In the genomic region with DNA sequence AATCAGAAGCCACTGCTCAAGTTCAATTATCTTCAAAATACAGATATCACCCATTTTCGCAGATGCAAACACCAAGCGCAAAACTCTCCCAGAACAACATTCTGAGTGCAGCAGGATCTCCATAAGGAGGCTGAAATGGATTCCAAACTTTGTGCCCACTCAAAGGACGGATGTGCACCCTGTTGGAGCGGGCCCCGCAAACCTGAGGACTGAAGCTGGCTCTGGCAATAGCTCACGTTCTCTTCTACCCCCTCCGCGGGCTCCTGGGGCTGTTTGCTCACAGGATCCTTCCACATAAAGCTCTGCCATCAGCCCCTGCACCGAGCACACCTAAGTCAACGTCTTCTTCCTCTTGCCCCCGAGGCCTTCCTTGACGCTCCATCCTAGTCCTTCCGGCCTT, we compare ENCODE assay signal across 13 cellular contexts. TPM values are rescaled to one million over a fixed set of nuclear protein-coding genes. Genes with fewer than 3 reads are reported as not detected.
DNase-seq lines count a peak whose midpoint lies in the region; ATAC-seq and TF ChIP-seq lines count a peak whose summit lies in the region.
"Had no signal": no experiment of that assay in that cellular context is flagged by ENCODE, and none has a peak within 500 bp of the region (broad histone marks: within the 10 kb centered on the region; RNA-seq: fewer than 3 reads in every experiment).

No MANE protein-coding gene starts in this region.

- H3K4me3 ChIP-seq in gastroesophageal sphincter, result no peak overlapping the region
- H3K4me3 ChIP-seq in body of pancreas, result no peak overlapping the region
- H3K4me3 ChIP-seq: lung had no signal

- peak overlapping the region; percentile 86 for H3K27ac ChIP-seq in KOPT-K1 (ENCODE audit: low read depth, low read length, poor library complexity, severe bottlenecking)
- H3K27ac ChIP-seq in gastroesophageal sphincter, result peak overlapping the region in 2 of 4 donors; percentile 55 to 58
- H3K27ac ChIP-seq in body of pancreas, result no peak overlapping the region

- H3K27ac Mint-ChIP-seq in T-helper 2 cell treated with Interferon-gamma antibody and Interleukin-4, amounts not matched to agents 5 μg/mL and 100 μg/mL, for 36 hours, result peak overlapping the region; percentile 90
- H3K27ac Mint-ChIP-seq in central memory CD8-positive, alpha-beta T cell (ENCODE audit: low read depth), result peak overlapping the region; percentile 77
- H3K27ac Mint-ChIP-seq in osteocyte (ENCODE audit: unreplicated experiment), result no peak overlapping the region
- H3K27ac Mint-ChIP-seq: progenitor cell of endocrine pancreas had no signal

- peaks cover 57% of the 10 kb centered on the region for H3K4me1 Mint-ChIP-seq in T-helper 2 cell treated with Interferon-gamma antibody and Interleukin-4, amounts not matched to agents 5 μg/mL and 100 μg/mL, for 36 hours (ENCODE audit: low read depth)
- H3K4me1 Mint-ChIP-seq in central memory CD8-positive, alpha-beta T cell, result peaks cover 46% of the 10 kb centered on the region
- H3K4me1 Mint-ChIP-seq in osteocyte (ENCODE audit: unreplicated experiment), result peaks cover 14% of the 10 kb centered on the region

- intact Hi-C loops in body of pancreas (cut with DNase I), result no loop called here

- ATAC-seq in central memory CD8-positive, alpha-beta T cell (replicated peaks; ENCODE audit: extremely low read depth, poor library complexity, severe bottlenecking), result no peak
- ATAC-seq in gastroesophageal sphincter (no peak), HG02763 (IDR thresholded peaks at IDR 0.05; ENCODE audit: unreplicated experiment) (no peak), body of pancreas (no peak)

- H3K9me3 Mint-ChIP-seq in T-helper 2 cell treated with Interferon-gamma antibody and Interleukin-4, amounts not matched to agents 5 μg/mL and 100 μg/mL, for 36 hours, result peaks cover 13% of the 10 kb centered on the region
- H3K9me3 Mint-ChIP-seq in central memory CD8-positive, alpha-beta T cell, result no peaks in the 10 kb centered on the region
- peaks cover 6% of the 10 kb centered on the region for H3K9me3 Mint-ChIP-seq in osteocyte (ENCODE audit: unreplicated experiment)

- TF ChIP-seq CTCF in osteocyte (IDR thresholded peaks at IDR 0.05) (no peak), gastroesophageal sphincter (IDR thresholded peaks at IDR 0.05) (no peak), body of pancreas (IDR thresholded peaks at IDR 0.05) (no peak)

- no peaks in the 10 kb centered on the region for H3K27me3 Mint-ChIP-seq in T-helper 2 cell treated with Interferon-gamma antibody and Interleukin-4, amounts not matched to agents 5 μg/mL and 100 μg/mL, for 36 hours (ENCODE audit: low read depth)
- H3K27me3 Mint-ChIP-seq in central memory CD8-positive, alpha-beta T cell, result no peaks in the 10 kb centered on the region
- H3K27me3 Mint-ChIP-seq in osteocyte (ENCODE audit: unreplicated experiment), result peaks cover 20% of the 10 kb centered on the region

- peaks cover 14% of the 10 kb centered on the region for H3K36me3 Mint-ChIP-seq in T-helper 2 cell treated with Interferon-gamma antibody and Interleukin-4, amounts not matched to agents 5 μg/mL and 100 μg/mL, for 36 hours (ENCODE audit: low read depth)
- H3K36me3 Mint-ChIP-seq in central memory CD8-positive, alpha-beta T cell (ENCODE audit: insufficient read depth), result peaks cover 1% of the 10 kb centered on the region
- H3K36me3 Mint-ChIP-seq in osteocyte (ENCODE audit: unreplicated experiment), result no peaks in the 10 kb centered on the region

- H3K27me3 ChIP-seq in gastroesophageal sphincter (no peaks in the 10 kb centered on the region), body of pancreas (no peaks in the 10 kb centered on the region)

- H3K9me3 ChIP-seq in KOPT-K1 (ENCODE audit: insufficient read depth, low read length, poor library complexity, severe bottlenecking) (peaks cover 15% of the 10 kb centered on the region), gastroesophageal sphincter (peaks cover 0 to 6% (median 0%) of the 10 kb centered on the region in 3 donors), body of pancreas (peaks cover 0 to 8% (median 0%) of the 10 kb centered on the region in 3 donors)

- peaks cover 0 to 19% (median 0%) of the 10 kb centered on the region in 3 donors for H3K4me1 ChIP-seq in gastroesophageal sphincter
- H3K4me1 ChIP-seq in body of pancreas, result no peaks in the 10 kb centered on the region

- 84 to 89% methylated on average over 10 to 13 of the region's 13 CpGs for whole genome bisulfite sequencing in gastroesophageal sphincter (ENCODE audit: low coverage in 1 of 2), 2 donors
- WGBS in body of pancreas, 2 donors, result 71% methylated on average over 13 of the region's 13 CpGs

- no peak for TF ChIP-seq EP300 in gastroesophageal sphincter (IDR thresholded peaks at IDR 0.05)

- H3K4me3 Mint-ChIP-seq in T-helper 2 cell treated with Interferon-gamma antibody and Interleukin-4, amounts not matched to agents 5 μg/mL and 100 μg/mL, for 36 hours, result peak overlapping the region; percentile 87
- H3K4me3 Mint-ChIP-seq in central memory CD8-positive, alpha-beta T cell, result peak overlapping the region; percentile 56
- no peak overlapping the region for H3K4me3 Mint-ChIP-seq in osteocyte (ENCODE audit: unreplicated experiment)

- no peak for TF ChIP-seq POLR2A in gastroesophageal sphincter (IDR thresholded peaks at IDR 0.05)
- no peak for TF ChIP-seq POLR2A in body of pancreas (IDR thresholded peaks at IDR 0.05)

- H3K36me3 ChIP-seq in KOPT-K1 (ENCODE audit: insufficient read depth, low read length) (no peaks in the 10 kb centered on the region), gastroesophageal sphincter (no peaks in the 10 kb centered on the region), body of pancreas (replicated peaks in 1 of 2; ENCODE audit: insufficient read depth in 1 of 2, low read depth in 2 of 2) (no peaks in the 10 kb centered on the region)

- no peak for DNase-seq in T-helper 2 cell treated with Interferon-gamma antibody and Interleukin-4, amounts not matched to agents 5 μg/mL and 100 μg/mL, for 36 hours (ENCODE audit: low spot score)
- no peak for DNase-seq in T-helper 2 cell
- DNase-seq in central memory CD8-positive, alpha-beta T cell (ENCODE audit: low spot score in 2 of 2), result no peak
- peak; percentile 67 for DNase-seq in osteocyte (ENCODE audit: extremely low spot score, unreplicated experiment)
- no peak for DNase-seq in body of pancreas
- DNase-seq: 8988T, NCI-H1105 had no signal

RNA-seq across cellular contexts. Expression of a gene that starts 11.7 kb away (rescaled TPM):
- total RNA-seq in osteocyte (not detected in 2 replicates), gastroesophageal sphincter (10 to 100 TPM; 14.5 to 20.6 (median 17.3) TPM), body of pancreas (1 to 10 TPM; 4.7 to 5.6 TPM)
- total RNA-seq: HT-29 had no signal
